In genomic region chr6:111692327-111693164, GRCh38 we compare ENCODE assay signal across 9 cellular contexts.
DNase-seq lines count a peak whose midpoint lies in the region; ATAC-seq and TF ChIP-seq lines count a peak whose summit lies in the region.
"Had no signal": no experiment of that assay in that cellular context is flagged by ENCODE, and none has a peak within 500 bp of the region (broad histone marks: within the 10 kb centered on the region; RNA-seq: fewer than 3 reads in every experiment).

No MANE protein-coding gene starts in this region.

- CTCF ChIA-PET in T-cell (lab: Charles Lee), result interaction anchor here in 1 of 2 donors (0.6 kb wide), 1 partner anchor 470 kb away, joined by 3 read pairs; no protein-coding TSS in a partner anchor

- H3K4me1 Mint-ChIP-seq in T-cell, result peaks cover 65 to 81% (median 80%) of the 10 kb centered on the region in 3 donors

- no peaks in the 10 kb centered on the region for H3K27me3 Mint-ChIP-seq in T-cell

- peak in 3 of 4 experiments; percentile 42 to 65 (median 53) for ATAC-seq in T-cell (replicated peaks in 1 of 4)
- ATAC-seq in GM21576 (IDR thresholded peaks at IDR 0.05; ENCODE audit: unreplicated experiment), result no peak
- ATAC-seq in GM21825 (IDR thresholded peaks at IDR 0.05; ENCODE audit: unreplicated experiment), result no peak
- ATAC-seq in HG03025 (IDR thresholded peaks at IDR 0.05; ENCODE audit: low FRiP score, unreplicated experiment), result no peak
- ATAC-seq: lower lobe of right lung had no signal

- no peak for TF ChIP-seq CTCF in retinal pigment epithelial cell (conservative IDR thresholded peaks at IDR 0.05; ENCODE audit: low read depth, low read length)

- peak overlapping the region; percentile 81 to 90 for H3K27ac Mint-ChIP-seq in T-cell

- H3K4me3 Mint-ChIP-seq in T-cell, result peak overlapping the region in 1 of 3 donors; percentile 39

- H3K9me3 Mint-ChIP-seq in T-cell, result no peaks in the 10 kb centered on the region

- POLR2A ChIA-PET in T-cell (lab: Charles Lee), result interaction anchor here in 1 of 2 donors (0.6 kb wide), 1 partner anchor 326 kb away, joined by 3 read pairs; no protein-coding TSS in a partner anchor

- peak; percentile 96 for DNase-seq in DMS 273 (lab: John Stamatoyannopoulos, UW; ENCODE audit: unreplicated experiment)
- no peak for DNase-seq in T-cell
- peak; percentile 25 for DNase-seq in glomerular visceral epithelial cell (ENCODE audit: extremely low spot score)
- DNase-seq in retinal pigment epithelial cell (ENCODE audit: low read depth), result peak; percentile 46
- no peak for DNase-seq in NCI-H1048 (lab: John Stamatoyannopoulos, UW)
- DNase-seq: lower lobe of right lung had no signal

- no peak overlapping the region for H3K4me3 ChIP-seq in retinal pigment epithelial cell (ENCODE audit: low read length)
- H3K4me3 ChIP-seq: lower lobe of right lung had no signal

- H3K36me3 Mint-ChIP-seq in T-cell, result peaks cover 88% of the 10 kb centered on the region

Comparison
In these comparisons a context has a peak if more than half of its experiments do, and no peak if none do; other contexts are left out.
1. DNase-seq: peak in DMS 273 (single experiment), glomerular visceral epithelial cell (single experiment) and retinal pigment epithelial cell (single experiment); none in T-cell (0 of 34) and NCI-H1048 (single experiment).
2. ATAC-seq: peak in T-cell (3 of 4); none in GM21576 (single experiment), GM21825 (single experiment) and HG03025 (single experiment).